ENCODE assay signal across 10 cellular contexts in genomic region chr3:57165637-57166036, GRCh38. TPM values are rescaled to one million over a fixed set of nuclear protein-coding genes. Genes with fewer than 3 reads are reported as not detected.
DNase-seq lines count a peak whose midpoint lies in the region; ATAC-seq and TF ChIP-seq lines count a peak whose summit lies in the region.
"Had no signal": no experiment of that assay in that cellular context is flagged by ENCODE, and none has a peak within 500 bp of the region (broad histone marks: within the 10 kb centered on the region; RNA-seq: fewer than 3 reads in every experiment).

No MANE protein-coding gene starts in this region.

- CTCF ChIA-PET in CD4-positive, alpha-beta T cell (lab: Charles Lee): no interaction called here
- CTCF ChIA-PET in RWPE1 (lab: Yijun Ruan, JAX): no interaction called here

- no peak for ATAC-seq in CD4-positive, alpha-beta T cell (ENCODE audit: poor library complexity)
- ATAC-seq in activated naive CD8-positive, alpha-beta T cell treated with anti-CD3 and anti-CD28 coated beads, Interleukin-2, amount 10 ng/mL, durations not matched to agents 7 days and 5 days (ENCODE audit: low read depth): no peak
- ATAC-seq in HG02840 (IDR thresholded peaks at IDR 0.05; ENCODE audit: low FRiP score, unreplicated experiment): no peak

- TF ChIP-seq CTCF in CD4-positive, alpha-beta T cell (IDR thresholded peaks at IDR 0.05): no peak
- TF ChIP-seq CTCF in nephron (IDR thresholded peaks at IDR 0.05; ENCODE audit: unreplicated experiment in 3 of 3) (no peak), RWPE1 (conservative IDR thresholded peaks at IDR 0.05; ENCODE audit: low read depth) (no peak)

- no peaks in the 10 kb centered on the region for H3K9me3 Mint-ChIP-seq in CD4-positive, alpha-beta T cell
- no peaks in the 10 kb centered on the region for H3K9me3 Mint-ChIP-seq in activated naive CD8-positive, alpha-beta T cell treated with anti-CD3 and anti-CD28 coated beads, Interleukin-2, amount 10 ng/mL, durations not matched to agents 7 days and 5 days
- H3K9me3 Mint-ChIP-seq in nephron: no peaks in the 10 kb centered on the region

- H3K27me3 Mint-ChIP-seq in CD4-positive, alpha-beta T cell: peaks cover 88% of the 10 kb centered on the region
- peaks cover 82% of the 10 kb centered on the region for H3K27me3 Mint-ChIP-seq in activated naive CD8-positive, alpha-beta T cell treated with anti-CD3 and anti-CD28 coated beads, Interleukin-2, amount 10 ng/mL, durations not matched to agents 7 days and 5 days
- peaks cover 6% of the 10 kb centered on the region for H3K27me3 Mint-ChIP-seq in nephron (ENCODE audit: low read depth)

- no peak overlapping the region for H2AFZ ChIP-seq in GM23248

- no peaks in the 10 kb centered on the region for H3F3A ChIP-seq in GM23248 (ENCODE audit: insufficient read depth)

- POLR2A ChIA-PET in CD4-positive, alpha-beta T cell (lab: Charles Lee): no interaction called here
- POLR2A ChIA-PET in activated naive CD8-positive, alpha-beta T cell treated with anti-CD3 and anti-CD28 coated beads, Interleukin-2, amount 10 ng/mL, durations not matched to agents 7 days and 5 days (lab: Charles Lee): no interaction called here
- POLR2A ChIA-PET in RWPE1 (lab: Yijun Ruan, JAX; ENCODE audit: low non-redundant PET): no interaction called here

- H4K20me1 ChIP-seq in GM23248 (ENCODE audit: insufficient read depth): no peaks in the 10 kb centered on the region

- 14 to 27% methylated on average over 4 of the region's 4 CpGs for WGBS in GM23248 (ENCODE audit: low coverage in 1 of 2, low lambda C conversion rate in 2 of 2, missing lambda C conversion rate in 2 of 2), 2 experiments

- H3K4me3 ChIP-seq in GM23248: no peak overlapping the region

- no peak overlapping the region for H3K27ac Mint-ChIP-seq in CD4-positive, alpha-beta T cell
- no peak overlapping the region for H3K27ac Mint-ChIP-seq in activated naive CD8-positive, alpha-beta T cell treated with anti-CD3 and anti-CD28 coated beads, Interleukin-2, amount 10 ng/mL, durations not matched to agents 7 days and 5 days
- H3K27ac Mint-ChIP-seq in nephron: peak overlapping the region; percentile 1 to 97 (median 95)

- peak overlapping the region; percentile 92 for H3K4me2 ChIP-seq in GM23248 (ENCODE audit: unreplicated experiment)

- H3K27ac ChIP-seq in CD4-positive, alpha-beta T cell (ENCODE audit: low read depth, low read length): no peak overlapping the region
- H3K27ac ChIP-seq in GM23248 (no peak overlapping the region), RWPE1 (no peak overlapping the region)
- H3K27ac ChIP-seq: neutrophil had no signal

- no peaks in the 10 kb centered on the region for H3K4me1 ChIP-seq in GM23248 (ENCODE audit: insufficient read depth)

- H3K36me3 Mint-ChIP-seq in CD4-positive, alpha-beta T cell (ENCODE audit: low read depth): no peaks in the 10 kb centered on the region
- H3K36me3 Mint-ChIP-seq in activated naive CD8-positive, alpha-beta T cell treated with anti-CD3 and anti-CD28 coated beads, Interleukin-2, amount 10 ng/mL, durations not matched to agents 7 days and 5 days: no peaks in the 10 kb centered on the region
- no peaks in the 10 kb centered on the region for H3K36me3 Mint-ChIP-seq in nephron (ENCODE audit: low read depth)

- H3K9ac ChIP-seq in GM23248: no peak overlapping the region

- H3K9me2 ChIP-seq in GM23248 (ENCODE audit: insufficient read depth): no peaks in the 10 kb centered on the region

- H3K79me2 ChIP-seq in GM23248 (ENCODE audit: insufficient read depth): no peaks in the 10 kb centered on the region

- H3K36me3 ChIP-seq in GM23248 (ENCODE audit: low read depth): no peaks in the 10 kb centered on the region
- H3K36me3 ChIP-seq: ascending aorta, neutrophil had no signal

- DNase-seq in CD4-positive, alpha-beta T cell: no peak
- DNase-seq in GM23248: no peak
- no peak for DNase-seq in activated naive CD8-positive, alpha-beta T cell treated with anti-CD3 and anti-CD28 coated beads, Interleukin-2, amount 10 ng/mL, durations not matched to agents 7 days and 5 days
- no peak for DNase-seq in ACHN
- DNase-seq in RWPE1 (ENCODE audit: low spot score): no peak

- in situ Hi-C loops in GM23248 (cut with MboI) (no loop called here), ACHN (cut with HindIII; ENCODE audit: low pct_ligation_motif_present, low pct_unique_long_range_greater_than_20kb, low sequenced_read_pairs) (no loop called here)

- intact Hi-C loops in CD4-positive, alpha-beta T cell (cut with DNase I, micrococcal nuclease): no loop called here

- H3K9me3 ChIP-seq in CD4-positive, alpha-beta T cell (ENCODE audit: control insufficient read depth, low read length): no peaks in the 10 kb centered on the region
- H3K9me3 ChIP-seq in GM23248 (ENCODE audit: low read depth): no peaks in the 10 kb centered on the region
- H3K9me3 ChIP-seq: ascending aorta, neutrophil, testis had no signal

- peak overlapping the region; percentile 86 for H3K4me3 Mint-ChIP-seq in CD4-positive, alpha-beta T cell
- peak overlapping the region; percentile 73 for H3K4me3 Mint-ChIP-seq in activated naive CD8-positive, alpha-beta T cell treated with anti-CD3 and anti-CD28 coated beads, Interleukin-2, amount 10 ng/mL, durations not matched to agents 7 days and 5 days
- peak overlapping the region; percentile 85 to 89 (median 89) for H3K4me3 Mint-ChIP-seq in nephron

- peaks cover 20% of the 10 kb centered on the region for H3K4me1 Mint-ChIP-seq in CD4-positive, alpha-beta T cell (ENCODE audit: low read depth)
- H3K4me1 Mint-ChIP-seq in activated naive CD8-positive, alpha-beta T cell treated with anti-CD3 and anti-CD28 coated beads, Interleukin-2, amount 10 ng/mL, durations not matched to agents 7 days and 5 days: peaks cover 10% of the 10 kb centered on the region
- peaks cover 58% of the 10 kb centered on the region for H3K4me1 Mint-ChIP-seq in nephron

- H3K27me3 ChIP-seq in CD4-positive, alpha-beta T cell (ENCODE audit: control insufficient read depth, insufficient read depth, low read length): peaks cover 74% of the 10 kb centered on the region
- peaks cover 8% of the 10 kb centered on the region; the same call in 1 of the 2 replicates for H3K27me3 ChIP-seq in GM23248 (replicated peaks; ENCODE audit: insufficient read depth)
- H3K27me3 ChIP-seq: ascending aorta, testis had no signal

RNA-seq across cellular contexts. Expression of gene IL17RD, which starts 0.5 kb away (rescaled TPM):
- total RNA-seq in CD4-positive, alpha-beta T cell: not detected
- 0.76 and 1.2 TPM in 2 replicates for total RNA-seq in GM23248 (2014; rRNA removed; shearing (Covaris generic))
- 0.34 and 0.42 TPM in 2 replicates for polyA plus RNA-seq in GM23248 (2016; fragmentation: Nextera tagmentation; extraction: Ambion mirVana)
- not detected for total RNA-seq in activated naive CD8-positive, alpha-beta T cell treated with anti-CD3 and anti-CD28 coated beads, Interleukin-2, amount 10 ng/mL, durations not matched to agents 7 days and 5 days

RNA-seq across cellular contexts. Expression of gene HESX1, which starts 34.1 kb away (rescaled TPM):
- under 1 TPM in 1 of 2 experiments, not detected in 1; 0.39 TPM for total RNA-seq in CD4-positive, alpha-beta T cell
- not detected in 2 replicates for total RNA-seq in GM23248 (2014; rRNA removed; shearing (Covaris generic))
- polyA plus RNA-seq in GM23248 (2016; fragmentation: Nextera tagmentation; extraction: Ambion mirVana): 0.58 and 1.1 TPM in 2 replicates
- total RNA-seq in activated naive CD8-positive, alpha-beta T cell treated with anti-CD3 and anti-CD28 coated beads, Interleukin-2, amount 10 ng/mL, durations not matched to agents 7 days and 5 days: under 1 TPM in 1 of 2 experiments, not detected in 1; 0.50 TPM
- total RNA-seq: ascending aorta had no signal

Comparison
In these comparisons a context has a peak if more than half of its experiments do, and no peak if none do; other contexts are left out.
1. H3K27ac Mint-ChIP-seq: peak in nephron (3 of 3); none in CD4-positive, alpha-beta T cell (single experiment) and activated naive CD8-positive, alpha-beta T cell treated with anti-CD3 and anti-CD28 coated beads, Interleukin-2, amount 10 ng/mL, durations not matched to agents 7 days and 5 days (single experiment).
2. Peak in every context shown above with its lines, with median percentiles within 50 percentile points of each other: H3K4me3 Mint-ChIP-seq.